ENCODE assay signal across 9 cellular contexts in the genomic region with DNA sequence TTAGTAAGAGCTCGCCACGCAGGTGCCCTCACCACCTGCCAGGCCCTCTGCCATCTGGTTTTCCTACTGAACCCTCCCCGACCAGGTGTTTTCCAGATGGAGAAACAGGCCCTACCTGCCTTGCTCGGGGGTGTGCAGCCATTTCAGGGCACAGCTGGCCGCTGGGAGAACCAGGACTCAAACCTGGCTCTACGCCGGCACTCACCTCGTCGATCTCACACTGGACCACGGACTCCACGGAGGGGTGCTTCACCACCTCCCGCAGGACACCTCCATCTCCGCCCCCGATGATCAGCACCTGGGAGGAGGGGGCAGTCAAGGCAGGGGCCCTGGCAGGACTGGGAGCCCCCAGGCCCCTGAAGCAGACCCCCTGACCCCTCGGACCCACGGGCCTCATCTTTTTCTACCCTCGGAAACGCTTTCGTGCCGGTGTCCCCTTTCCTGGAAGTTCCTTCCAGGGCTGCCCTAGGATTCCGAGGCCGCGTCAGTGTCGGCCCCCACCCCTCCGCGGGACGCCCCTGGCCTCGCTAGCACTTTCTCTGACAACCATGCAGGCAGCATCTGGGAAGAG. TPM values are rescaled to one million over a fixed set of nuclear protein-coding genes. Genes with fewer than 3 reads are reported as not detected.
DNase-seq lines count a peak whose midpoint lies in the region; ATAC-seq and TF ChIP-seq lines count a peak whose summit lies in the region.
"Had no signal": no experiment of that assay in that cellular context is flagged by ENCODE, and none has a peak within 500 bp of the region (broad histone marks: within the 10 kb centered on the region; RNA-seq: fewer than 3 reads in every experiment).

No MANE protein-coding gene starts in this region.

- H3K79me2 ChIP-seq in mammary epithelial cell (ENCODE audit: insufficient read depth, low read length): peaks cover 48% of the 10 kb centered on the region

- peak overlapping the region; percentile 83 for H2AFZ ChIP-seq in mammary epithelial cell (ENCODE audit: low read depth, low read length)

- peaks cover 26% of the 10 kb centered on the region for H3K4me1 ChIP-seq in CD4-positive, alpha-beta memory T cell (ENCODE audit: insufficient read depth, low read length)
- peaks cover 12% of the 10 kb centered on the region for H3K4me1 ChIP-seq in mammary epithelial cell (ENCODE audit: insufficient read depth, low read length)

- TF ChIP-seq CTCF in LNCaP clone FGC (IDR thresholded peaks at IDR 0.05; ENCODE audit: control insufficient read depth, extremely low read depth, insufficient read depth): no peak
- no peak for TF ChIP-seq CTCF in mammary epithelial cell (conservative IDR thresholded peaks at IDR 0.05 in 1 of 2, IDR thresholded peaks at IDR 0.05 in 1 of 2; ENCODE audit: extremely low read depth in 1 of 2, insufficient read depth in 1 of 2, low read depth in 1 of 2, low read length in 2 of 2)
- no peak for TF ChIP-seq CTCF in natural killer cell (IDR thresholded peaks at IDR 0.05)

- intact Hi-C loops in CD4-positive, alpha-beta memory T cell (cut with micrococcal nuclease): no loop called here
- intact Hi-C loops in mammary epithelial cell (cut with micrococcal nuclease): no loop called here
- intact Hi-C loops in natural killer cell (cut with micrococcal nuclease): no loop called here

- dilution Hi-C loops in mammary epithelial cell (cut with HindIII; ENCODE audit: low sequenced_read_pairs): no loop called here

- peak overlapping the region; percentile 92 for H3K4me2 ChIP-seq in mammary epithelial cell (ENCODE audit: insufficient read depth, low read depth, low read length)

- H3K27me3 ChIP-seq in CD4-positive, alpha-beta memory T cell (ENCODE audit: insufficient read depth, low read length): no peaks in the 10 kb centered on the region
- H3K27me3 ChIP-seq in mammary epithelial cell (ENCODE audit: insufficient read depth, low read length): no peaks in the 10 kb centered on the region

- H3K4me3 Mint-ChIP-seq in CD4-positive, alpha-beta memory T cell: peak overlapping the region; percentile 90 to 96 (median 94)
- peak overlapping the region; percentile 91 for H3K4me3 Mint-ChIP-seq in natural killer cell

- H3K36me3 Mint-ChIP-seq in CD4-positive, alpha-beta memory T cell: peaks cover 0 to 20% of the 10 kb centered on the region in 2 donors
- no peaks in the 10 kb centered on the region for H3K36me3 Mint-ChIP-seq in natural killer cell

- peak overlapping the region; percentile 65 for H3K27ac ChIP-seq in CD4-positive, alpha-beta memory T cell (ENCODE audit: low read depth, low read length)
- H3K27ac ChIP-seq in mammary epithelial cell (ENCODE audit: insufficient read depth, low read depth, low read length): no peak overlapping the region

- POLR2A ChIA-PET in CD4-positive, alpha-beta memory T cell (lab: Charles Lee; ENCODE audit: partially characterized antibody): no interaction called here

- H3K9me3 ChIP-seq in CD4-positive, alpha-beta memory T cell (ENCODE audit: control insufficient read depth in 1 of 2, low read length in 2 of 2): no peaks in the 10 kb centered on the region
- H3K9me3 ChIP-seq in mammary epithelial cell (replicated peaks; ENCODE audit: insufficient read depth, low read length): no peaks in the 10 kb centered on the region

- no peaks in the 10 kb centered on the region for H3K27me3 Mint-ChIP-seq in CD4-positive, alpha-beta memory T cell
- no peaks in the 10 kb centered on the region for H3K27me3 Mint-ChIP-seq in natural killer cell (ENCODE audit: low read depth in 2 of 2)

- 4% methylated on average over 20 of the region's 28 CpGs for WGBS in mammary epithelial cell (ENCODE audit: low coverage, missing lambda C conversion rate)

- peak overlapping the region in 4 of 7 donors; percentile 83 to 94 (median 88) for H3K27ac Mint-ChIP-seq in CD4-positive, alpha-beta memory T cell
- peak overlapping the region; percentile 34 to 90 for H3K27ac Mint-ChIP-seq in natural killer cell

- peak overlapping the region; percentile 57 to 67 for H3K4me3 ChIP-seq in CD4-positive, alpha-beta memory T cell (ENCODE audit: low read length in 2 of 2)
- H3K4me3 ChIP-seq in LNCaP clone FGC (ENCODE audit: low read depth, low read length) (peak overlapping the region; percentile 92), mammary epithelial cell (replicated peaks in 1 of 3; ENCODE audit: insufficient read depth in 1 of 3, low read depth in 2 of 3, low read length in 3 of 3) (peak overlapping the region; percentile 92 to 99 (median 95))

- CTCF ChIA-PET in CD4-positive, alpha-beta memory T cell (lab: Charles Lee; ENCODE audit: partially characterized antibody): interaction anchor here (2.5 kb wide), 1 partner anchor 21 kb away, joined by 17 read pairs; no protein-coding TSS in a partner anchor
- CTCF ChIA-PET in mammary epithelial cell (lab: Charles Lee; ENCODE audit: low non-redundant PET): no interaction called here

- in situ Hi-C loops in mammary epithelial cell (cut with MboI; ENCODE audit: low sequenced_read_pairs in 2 of 2): no loop called here

- H3K4me1 Mint-ChIP-seq in CD4-positive, alpha-beta memory T cell: peaks cover 15 to 42% (median 30%) of the 10 kb centered on the region in 4 donors
- H3K4me1 Mint-ChIP-seq in natural killer cell: peaks cover 30 to 41% of the 10 kb centered on the region in 2 donors

- H3K9ac ChIP-seq in mammary epithelial cell (ENCODE audit: insufficient read depth, low read length): peak overlapping the region; percentile 67

- ATAC-seq in natural killer cell: no peak
- no peak for ATAC-seq in HG03521 (IDR thresholded peaks at IDR 0.05; ENCODE audit: unreplicated experiment)
- ATAC-seq in HG02981 (IDR thresholded peaks at IDR 0.05; ENCODE audit: unreplicated experiment): no peak

- no peak for DNase-seq in CD4-positive, alpha-beta memory T cell
- DNase-seq in LNCaP clone FGC (ENCODE audit: low read depth) (peak; percentile 45), mammary epithelial cell (peak; percentile 20), natural killer cell (no peak), NCI-H226 (no peak), A172 (ENCODE audit: low spot score) (no peak)

- H3K9me3 Mint-ChIP-seq in CD4-positive, alpha-beta memory T cell: peaks cover 0 to 2% (median 0%) of the 10 kb centered on the region in 8 donors
- no peaks in the 10 kb centered on the region for H3K9me3 Mint-ChIP-seq in natural killer cell

- BruUV-seq in mammary epithelial cell (replicated peaks; lab: Mats Ljungman, UMichigan): no TSS peak

- H3K36me3 ChIP-seq in CD4-positive, alpha-beta memory T cell (ENCODE audit: insufficient read depth, low read length): peaks cover 11% of the 10 kb centered on the region
- peaks cover 20% of the 10 kb centered on the region for H3K36me3 ChIP-seq in mammary epithelial cell (ENCODE audit: insufficient read depth, low read length)

- H4K20me1 ChIP-seq in mammary epithelial cell (ENCODE audit: insufficient read depth, low read length): no peaks in the 10 kb centered on the region

RNA-seq across cellular contexts. Expression of gene SRM, which starts 1.1 kb away (rescaled TPM):
- total RNA-seq in CD4-positive, alpha-beta memory T cell: 10 to 100 TPM; 53.1 to 55.1 TPM
- 100 to 1,000 TPM in 1 of 2 donors, 10 to 100 TPM in 1; 63.1 to 162 TPM for polyA plus RNA-seq in CD4-positive, alpha-beta memory T cell
- total RNA-seq in mammary epithelial cell: 100 to 1,000 TPM in 1 of 2 donors, 10 to 100 TPM in 1; 32.3 to 187 TPM
- 164 TPM for polyA plus RNA-seq in mammary epithelial cell
- 246 TPM for polyA minus RNA-seq in mammary epithelial cell
- 10 to 100 TPM; 23.9 to 30.9 (median 29.2) TPM for total RNA-seq in natural killer cell
- total RNA-seq in A172 (2014; rRNA removed; shearing (Covaris generic)): 28.2 and 28.4 TPM in 2 replicates

RNA-seq across cellular contexts. Expression of gene MASP2, which starts 11.6 kb away (rescaled TPM):
- not detected for total RNA-seq in CD4-positive, alpha-beta memory T cell
- polyA plus RNA-seq in CD4-positive, alpha-beta memory T cell: under 1 TPM in 1 of 2 donors, not detected in 1; 0.07 TPM
- total RNA-seq in mammary epithelial cell (under 1 TPM in 1 of 2 donors, not detected in 1; 0.49 TPM), natural killer cell (under 1 TPM in 2 of 3 donors, not detected in 1; 0.16 to 0.20 TPM)
- polyA plus RNA-seq in mammary epithelial cell: 0.11 TPM
- polyA minus RNA-seq in mammary epithelial cell: not detected
- total RNA-seq in A172 (2014; rRNA removed; shearing (Covaris generic)): 0.43 TPM in 1 of 2 replicates, not detected in the other
- total RNA-seq: LHCN-M2 had no signal

RNA-seq across cellular contexts. Expression of gene EXOSC10, which starts 41.0 kb away (rescaled TPM):
- 10 to 100 TPM; 78.9 to 84.4 TPM for total RNA-seq in CD4-positive, alpha-beta memory T cell
- 10 to 100 TPM; 30.1 to 52.2 TPM for polyA plus RNA-seq in CD4-positive, alpha-beta memory T cell
- total RNA-seq in mammary epithelial cell: 10 to 100 TPM; 62.0 to 66.6 TPM
- polyA plus RNA-seq in mammary epithelial cell: 72.4 TPM
- polyA minus RNA-seq in mammary epithelial cell: 43.9 TPM
- total RNA-seq in natural killer cell: 10 to 100 TPM; 85.2 to 97.2 (median 94.9) TPM
- 55.0 and 65.1 TPM in 2 replicates for total RNA-seq in A172 (2014; rRNA removed; shearing (Covaris generic))

RNA-seq across cellular contexts. Expression of gene TARDBP, which starts 46.2 kb away (rescaled TPM):
- total RNA-seq in CD4-positive, alpha-beta memory T cell: 100 to 1,000 TPM; 194 to 195 TPM
- 10 to 100 TPM; 54.0 to 99.4 TPM for polyA plus RNA-seq in CD4-positive, alpha-beta memory T cell
- total RNA-seq in mammary epithelial cell (100 to 1,000 TPM in 1 of 2 donors, 10 to 100 TPM in 1; 32.2 to 122 TPM), natural killer cell (100 to 1,000 TPM; 148 to 171 (median 161) TPM)
- polyA plus RNA-seq in mammary epithelial cell: 88.6 TPM
- polyA minus RNA-seq in mammary epithelial cell: 241 TPM
- total RNA-seq in A172 (2014; rRNA removed; shearing (Covaris generic)): 37.9 and 71.2 TPM in 2 replicates

Comparison
In these comparisons a context has a peak if more than half of its experiments do, and no peak if none do; other contexts are left out.
1. DNase-seq: peak in LNCaP clone FGC (single experiment) and mammary epithelial cell (single experiment); none in CD4-positive, alpha-beta memory T cell (0 of 5), natural killer cell (single experiment), NCI-H226 (single experiment) and A172 (single experiment).
2. Peak in every context shown above with its lines, with median percentiles within 50 percentile points of each other: H3K4me3 ChIP-seq.